Comparison of ENCODE assay signal across 21 cellular contexts in genomic region chr5:111857067-111857466, GRCh38.
"Had no signal": no experiment of that assay in that cellular context is flagged by ENCODE, and none has a peak within 500 bp of the region (broad histone marks: within the 10 kb centered on the region; RNA-seq: fewer than 3 reads in every experiment).

No MANE protein-coding gene starts in this region.

- H3K27me3 ChIP-seq: vagina had no signal

- ATAC-seq: foreskin keratinocyte; mucosa of descending colon; sciatic nerve; stimulated activated naive B cell treated with anti-CD40 and anti-IgM and Interleukin-4, amounts not matched to agents 10 μg/mL and 1 μg/mL and 100 μg/mL, for 72 hours had no signal

- H3K36me3 ChIP-seq: thoracic aorta, vagina had no signal

- H3K4me1 Mint-ChIP-seq: activated naive CD8-positive, alpha-beta T cell treated with anti-CD3 and anti-CD28 coated beads, Interleukin-2, amount 10 ng/mL, durations not matched to agents 7 days and 5 days had no signal

- H3K27ac Mint-ChIP-seq: activated naive CD4-positive, alpha-beta T cell treated with anti-CD3 and anti-CD28 coated beads for 36 hours; activated naive CD8-positive, alpha-beta T cell treated with anti-CD3 and anti-CD28 coated beads, Interleukin-2, amount 10 ng/mL, durations not matched to agents 7 days and 5 days; dendritic cell treated with granulocyte-macrophage colony-stimulating factor and Interleukin-4, amounts not matched to agents 40 ng/mL and 50 ng/mL, for 4 days; stimulated activated naive B cell treated with anti-CD40 and anti-IgM and Interleukin-4, amounts not matched to agents 10 μg/mL and 1 μg/mL and 100 μg/mL, for 72 hours; type B pancreatic cell had no signal

- H3K36me3 Mint-ChIP-seq: activated naive CD8-positive, alpha-beta T cell treated with anti-CD3 and anti-CD28 coated beads, Interleukin-2, amount 10 ng/mL, durations not matched to agents 7 days and 5 days; stimulated activated naive B cell treated with anti-CD40 and anti-IgM and Interleukin-4, amounts not matched to agents 10 μg/mL and 1 μg/mL and 100 μg/mL, for 72 hours; type B pancreatic cell had no signal

- DNase-seq: activated CD4-positive, alpha-beta T cell treated with anti-CD3 and anti-CD28 coated beads for 4 hours; activated CD4-positive, alpha-beta T cell treated with anti-CD3 and anti-CD28 coated beads, Interleukin-2, amount 50 U/mL, for 48 hours; activated CD4-positive, CD25-positive, alpha-beta regulatory T cell; activated naive CD4-positive, alpha-beta T cell treated with anti-CD3 and anti-CD28 coated beads for 36 hours; activated naive CD8-positive, alpha-beta T cell treated with anti-CD3 and anti-CD28 coated beads, Interleukin-2, amount 10 ng/mL, durations not matched to agents 7 days and 5 days; activated T-cell treated with anti-CD3 and anti-CD28 coated beads, Interleukin-2, amount 50 U/mL, for 48 hours; amniotic stem cell; effector CD4-positive, alpha-beta T cell; foreskin keratinocyte; hippocampal formation; kidney glomerular epithelial cell; mucosa of descending colon; occipital lobe; small intestine; stimulated activated naive B cell treated with anti-CD40 and anti-IgM and Interleukin-4, amounts not matched to agents 10 μg/mL and 1 μg/mL and 100 μg/mL, for 72 hours; T-helper 1 cell had no signal

- H3K9me3 Mint-ChIP-seq: activated naive CD4-positive, alpha-beta T cell treated with anti-CD3 and anti-CD28 coated beads for 36 hours; activated naive CD8-positive, alpha-beta T cell treated with anti-CD3 and anti-CD28 coated beads, Interleukin-2, amount 10 ng/mL, durations not matched to agents 7 days and 5 days; dendritic cell treated with granulocyte-macrophage colony-stimulating factor and Interleukin-4, amounts not matched to agents 40 ng/mL and 50 ng/mL, for 4 days; stimulated activated naive B cell treated with anti-CD40 and anti-IgM and Interleukin-4, amounts not matched to agents 10 μg/mL and 1 μg/mL and 100 μg/mL, for 72 hours; type B pancreatic cell had no signal

- H3K27me3 Mint-ChIP-seq: dendritic cell treated with granulocyte-macrophage colony-stimulating factor and Interleukin-4, amounts not matched to agents 40 ng/mL and 50 ng/mL, for 4 days had no signal

- H3K4me3 Mint-ChIP-seq: activated naive CD4-positive, alpha-beta T cell treated with anti-CD3 and anti-CD28 coated beads for 36 hours; activated naive CD8-positive, alpha-beta T cell treated with anti-CD3 and anti-CD28 coated beads, Interleukin-2, amount 10 ng/mL, durations not matched to agents 7 days and 5 days; dendritic cell treated with granulocyte-macrophage colony-stimulating factor and Interleukin-4, amounts not matched to agents 40 ng/mL and 50 ng/mL, for 4 days; stimulated activated naive B cell treated with anti-CD40 and anti-IgM and Interleukin-4, amounts not matched to agents 10 μg/mL and 1 μg/mL and 100 μg/mL, for 72 hours; type B pancreatic cell had no signal

- H3K4me3 ChIP-seq: mucosa of descending colon, thoracic aorta, vagina had no signal

- H3K4me1 ChIP-seq: foreskin keratinocyte, vagina had no signal

- H3K27ac ChIP-seq: foreskin keratinocyte, thoracic aorta, vagina had no signal
